Comparison of ENCODE assay signal across 14 cellular contexts in the genomic region with DNA sequence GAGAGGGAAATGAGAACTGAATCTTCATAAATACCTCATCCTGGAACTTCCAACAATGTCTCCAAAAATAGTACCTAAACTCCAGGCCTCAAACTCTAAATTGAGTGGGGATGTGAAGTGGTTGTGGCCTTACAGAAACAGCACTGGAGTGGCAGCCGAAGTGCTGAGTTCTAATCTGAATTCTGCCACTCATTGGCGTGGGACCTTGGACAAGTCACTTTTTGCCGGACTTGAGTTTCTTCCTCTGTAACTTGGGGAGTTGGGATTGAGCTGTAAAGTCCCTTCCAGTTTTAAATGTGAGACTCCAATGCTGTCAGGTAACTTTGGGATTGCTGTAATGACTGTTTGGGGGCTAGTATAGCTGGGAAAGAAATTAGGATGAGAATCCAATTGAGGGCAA. TPM values are rescaled to one million over a fixed set of nuclear protein-coding genes. Genes with fewer than 3 reads are reported as not detected.
DNase-seq lines count a peak whose midpoint lies in the region; ATAC-seq and TF ChIP-seq lines count a peak whose summit lies in the region.
"Had no signal": no experiment of that assay in that cellular context is flagged by ENCODE, and none has a peak within 500 bp of the region (broad histone marks: within the 10 kb centered on the region; RNA-seq: fewer than 3 reads in every experiment).

No MANE protein-coding gene starts in this region.

- peak overlapping the region; percentile 35 for H3K27ac ChIP-seq in A673 (ENCODE audit: low read depth, low read length, poor library complexity, severe bottlenecking)
- no peak overlapping the region for H3K27ac ChIP-seq in CD8-positive, alpha-beta T cell (ENCODE audit: low read depth, low read length)
- H3K27ac ChIP-seq: brain microvascular endothelial cell, parathyroid adenoma had no signal

- peaks cover 82% of the 10 kb centered on the region for H3K4me1 Mint-ChIP-seq in CD8-positive, alpha-beta T cell (ENCODE audit: low read depth)
- peaks cover 75% of the 10 kb centered on the region for H3K4me1 Mint-ChIP-seq in activated T-helper 2 cell treated with anti-CD3 and anti-CD28 coated beads, Interferon-gamma antibody, Interleukin-2, Interleukin-4, amounts not matched to agents 10 μg/mL and 5 μg/mL and 100 μg/mL, durations not matched to agents 14 hours and 24 hours and 36 hours (ENCODE audit: low read depth)
- H3K4me1 Mint-ChIP-seq in naive thymus-derived CD8-positive, alpha-beta T cell, result peaks cover 40 to 85% (median 80%) of the 10 kb centered on the region in 4 donors

- H3K9me3 Mint-ChIP-seq in CD8-positive, alpha-beta T cell, result no peaks in the 10 kb centered on the region
- no peaks in the 10 kb centered on the region for H3K9me3 Mint-ChIP-seq in activated T-helper 2 cell treated with anti-CD3 and anti-CD28 coated beads, Interferon-gamma antibody, Interleukin-2, Interleukin-4, amounts not matched to agents 10 μg/mL and 5 μg/mL and 100 μg/mL, durations not matched to agents 14 hours and 24 hours and 36 hours
- no peaks in the 10 kb centered on the region for H3K9me3 Mint-ChIP-seq in naive thymus-derived CD8-positive, alpha-beta T cell

- no peak overlapping the region for H3K4me3 ChIP-seq in A673 (ENCODE audit: low read depth, low read length, poor library complexity, severe bottlenecking)
- no peak overlapping the region for H3K4me3 ChIP-seq in CD8-positive, alpha-beta T cell (ENCODE audit: low read depth, low read length)

- POLR2A ChIA-PET in A673 (lab: Charles Lee; ENCODE audit: low non-redundant PET), result no interaction called here
- POLR2A ChIA-PET in CD8-positive, alpha-beta T cell (lab: Charles Lee), result interaction anchor here (0.7 to 2.8 kb wide), 6 partner anchors 10 to 58 kb away, joined by 3 to 20 read pairs (median 4); partner anchors contain the start of gene SRP14
- POLR2A ChIA-PET in naive thymus-derived CD8-positive, alpha-beta T cell (lab: Charles Lee), result interaction anchor here (0.7 to 3.2 kb wide), 6 partner anchors 10 to 259 kb away, joined by 3 to 33 read pairs (median 7); partner anchors contain the start of genes PLCB2 and SRP14

- no peaks in the 10 kb centered on the region for H3K27me3 ChIP-seq in A673 (replicated peaks; ENCODE audit: insufficient read depth, low read depth, low read length, poor library complexity)
- H3K27me3 ChIP-seq in CD8-positive, alpha-beta T cell (ENCODE audit: insufficient read depth, low read length), result no peaks in the 10 kb centered on the region
- H3K27me3 ChIP-seq: brain microvascular endothelial cell had no signal

- DNase-seq in A673 (ENCODE audit: low spot score) (no peak), HT-29 (ENCODE audit: low spot score) (no peak), KG1 (lab: John Stamatoyannopoulos, UW) (no peak)
- peak in 1 of 7 experiments; percentile 34 for DNase-seq in CD8-positive, alpha-beta T cell
- DNase-seq in activated T-helper 2 cell treated with anti-CD3 and anti-CD28 coated beads, Interferon-gamma antibody, Interleukin-2, Interleukin-4, amounts not matched to agents 10 μg/mL and 5 μg/mL and 100 μg/mL, durations not matched to agents 14 hours and 24 hours and 36 hours (ENCODE audit: low spot score), result no peak
- no peak for DNase-seq in naive thymus-derived CD8-positive, alpha-beta T cell
- DNase-seq: brain microvascular endothelial cell; effector CD8-positive, alpha-beta T cell; NCI-H1105 treated with DMSO at 0.1 percent for 48 hours; NCI-H2227 treated with DMSO at 0.1 percent for 48 hours had no signal

- no peak for TF ChIP-seq CTCF in A673 (conservative IDR thresholded peaks at IDR 0.05; ENCODE audit: low read depth, low read length)
- TF ChIP-seq CTCF in CD8-positive, alpha-beta T cell (IDR thresholded peaks at IDR 0.05), result no peak

- CTCF ChIA-PET in A673 (lab: Charles Lee), result interaction anchor here (2.4 kb wide), 1 partner anchor 56 kb away, joined by 9 read pairs; no protein-coding TSS in a partner anchor
- CTCF ChIA-PET in CD8-positive, alpha-beta T cell (lab: Charles Lee), result interaction anchor here (1.0 to 17.8 kb wide), 6 partner anchors 48 to 260 kb away, joined by 3 to 192 read pairs (median 11); partner anchors contain the start of gene BMF

- no TSS peak for BruUV-seq in A673 (replicated peaks; lab: Mats Ljungman, UMichigan)

- peaks cover 39% of the 10 kb centered on the region for H3K4me1 ChIP-seq in A673 (ENCODE audit: insufficient read depth, low read length, poor library complexity, severe bottlenecking)
- peaks cover 56% of the 10 kb centered on the region for H3K4me1 ChIP-seq in CD8-positive, alpha-beta T cell (ENCODE audit: insufficient read depth, low read length)
- H3K4me1 ChIP-seq: parathyroid adenoma had no signal

- no peaks in the 10 kb centered on the region for H3K36me3 ChIP-seq in A673 (ENCODE audit: insufficient read depth, low read length, poor library complexity, severe bottlenecking)
- no peaks in the 10 kb centered on the region for H3K36me3 ChIP-seq in CD8-positive, alpha-beta T cell (ENCODE audit: insufficient read depth, low read length)
- H3K36me3 ChIP-seq: brain microvascular endothelial cell had no signal

- H3K27me3 Mint-ChIP-seq in CD8-positive, alpha-beta T cell (ENCODE audit: low read depth), result no peaks in the 10 kb centered on the region
- H3K27me3 Mint-ChIP-seq in activated T-helper 2 cell treated with anti-CD3 and anti-CD28 coated beads, Interferon-gamma antibody, Interleukin-2, Interleukin-4, amounts not matched to agents 10 μg/mL and 5 μg/mL and 100 μg/mL, durations not matched to agents 14 hours and 24 hours and 36 hours (ENCODE audit: low read depth), result no peaks in the 10 kb centered on the region
- H3K27me3 Mint-ChIP-seq in naive thymus-derived CD8-positive, alpha-beta T cell, result no peaks in the 10 kb centered on the region

- no peaks in the 10 kb centered on the region for H3K9me3 ChIP-seq in A673 (ENCODE audit: low read depth, low read length, poor library complexity, severe bottlenecking)
- no peaks in the 10 kb centered on the region for H3K9me3 ChIP-seq in CD8-positive, alpha-beta T cell (ENCODE audit: low read length)

- ATAC-seq in CD8-positive, alpha-beta T cell, result no peak
- no peak for ATAC-seq in naive thymus-derived CD8-positive, alpha-beta T cell
- ATAC-seq in HG03280 (IDR thresholded peaks at IDR 0.05; ENCODE audit: unreplicated experiment) (no peak), HG03095 (IDR thresholded peaks at IDR 0.05; ENCODE audit: unreplicated experiment) (no peak)
- ATAC-seq: SK-N-SH treated with all-trans-retinoic acid at 6 μM for 48 hours had no signal

- H3K4me3 Mint-ChIP-seq in CD8-positive, alpha-beta T cell, result no peak overlapping the region
- no peak overlapping the region for H3K4me3 Mint-ChIP-seq in activated T-helper 2 cell treated with anti-CD3 and anti-CD28 coated beads, Interferon-gamma antibody, Interleukin-2, Interleukin-4, amounts not matched to agents 10 μg/mL and 5 μg/mL and 100 μg/mL, durations not matched to agents 14 hours and 24 hours and 36 hours (ENCODE audit: low read depth)
- peak overlapping the region in 4 of 10 donors; percentile 1 to 80 (median 50) for H3K4me3 Mint-ChIP-seq in naive thymus-derived CD8-positive, alpha-beta T cell

- peaks cover 3% of the 10 kb centered on the region for H3K36me3 Mint-ChIP-seq in CD8-positive, alpha-beta T cell
- peaks cover 14% of the 10 kb centered on the region for H3K36me3 Mint-ChIP-seq in activated T-helper 2 cell treated with anti-CD3 and anti-CD28 coated beads, Interferon-gamma antibody, Interleukin-2, Interleukin-4, amounts not matched to agents 10 μg/mL and 5 μg/mL and 100 μg/mL, durations not matched to agents 14 hours and 24 hours and 36 hours (ENCODE audit: low read depth)
- H3K36me3 Mint-ChIP-seq in naive thymus-derived CD8-positive, alpha-beta T cell, result no peaks in the 10 kb centered on the region

- H3K27ac Mint-ChIP-seq in CD8-positive, alpha-beta T cell, result peak overlapping the region; percentile 37
- H3K27ac Mint-ChIP-seq in activated T-helper 2 cell treated with anti-CD3 and anti-CD28 coated beads, Interferon-gamma antibody, Interleukin-2, Interleukin-4, amounts not matched to agents 10 μg/mL and 5 μg/mL and 100 μg/mL, durations not matched to agents 14 hours and 24 hours and 36 hours, result peak overlapping the region; percentile 5
- H3K27ac Mint-ChIP-seq in naive thymus-derived CD8-positive, alpha-beta T cell, result peak overlapping the region; percentile 1 to 96 (median 66)

- intact Hi-C loops in A673 (cut with micrococcal nuclease; ENCODE audit: unreplicated experiment), result loop anchor here (10.0 kb wide), 1 partner anchor 376 kb away; no protein-coding TSS in a partner anchor
- intact Hi-C loops in CD8-positive, alpha-beta T cell (cut with DNase I, micrococcal nuclease), result no loop called here
- intact Hi-C loops in activated T-helper 2 cell treated with anti-CD3 and anti-CD28 coated beads, Interferon-gamma antibody, Interleukin-2, Interleukin-4, amounts not matched to agents 10 μg/mL and 5 μg/mL and 100 μg/mL, durations not matched to agents 14 hours and 24 hours and 36 hours (cut with micrococcal nuclease), result loop anchor here (2.0 to 5.0 kb wide), 2 partner anchors 16 to 133 kb away; no protein-coding TSS in a partner anchor

RNA-seq across cellular contexts. Expression of gene SRP14, which starts 10.1 kb away (rescaled TPM):
- 272 and 274 TPM in 2 replicates for total RNA-seq in A673 (2021)
- 100 to 1,000 TPM; 133 to 135 TPM for total RNA-seq in CD8-positive, alpha-beta T cell
- 160 and 167 TPM in 2 replicates for total RNA-seq in activated T-helper 2 cell treated with anti-CD3 and anti-CD28 coated beads, Interferon-gamma antibody, Interleukin-2, Interleukin-4, amounts not matched to agents 10 μg/mL and 5 μg/mL and 100 μg/mL, durations not matched to agents 14 hours and 24 hours and 36 hours
- total RNA-seq in naive thymus-derived CD8-positive, alpha-beta T cell, result 100 to 1,000 TPM; 147 to 158 TPM
- polyA plus RNA-seq in naive thymus-derived CD8-positive, alpha-beta T cell, result 100 to 1,000 TPM; 705 to 855 (median 766) TPM
- total RNA-seq in HT-29 (2014; rRNA removed; shearing (Covaris generic)), result 245 and 295 TPM in 2 replicates

RNA-seq across cellular contexts. Expression of gene BMF, which starts 59.6 kb away (rescaled TPM):
- 18.5 and 29.9 TPM in 2 replicates for total RNA-seq in A673 (2021)
- 10 to 100 TPM in 1 of 2 experiments, 1 to 10 TPM in 1; 9.6 to 11.2 TPM for total RNA-seq in CD8-positive, alpha-beta T cell
- total RNA-seq in activated T-helper 2 cell treated with anti-CD3 and anti-CD28 coated beads, Interferon-gamma antibody, Interleukin-2, Interleukin-4, amounts not matched to agents 10 μg/mL and 5 μg/mL and 100 μg/mL, durations not matched to agents 14 hours and 24 hours and 36 hours, result 16.1 and 17.9 TPM in 2 replicates
- 10 to 100 TPM; 17.4 to 19.8 TPM for total RNA-seq in naive thymus-derived CD8-positive, alpha-beta T cell
- under 1 TPM; 0.12 to 0.44 (median 0.23) TPM for polyA plus RNA-seq in naive thymus-derived CD8-positive, alpha-beta T cell
- 11.6 and 15.4 TPM in 2 replicates for total RNA-seq in HT-29 (2014; rRNA removed; shearing (Covaris generic))

Comparison
In these comparisons a context has a peak if more than half of its experiments do, and no peak if none do; other contexts are left out.
1. H3K27ac Mint-ChIP-seq: peak in every context shown above with its lines; median percentile 66 in naive thymus-derived CD8-positive, alpha-beta T cell; 37 in CD8-positive, alpha-beta T cell; 5 in activated T-helper 2 cell treated with anti-CD3 and anti-CD28 coated beads, Interferon-gamma antibody, Interleukin-2, Interleukin-4, amounts not matched to agents 10 μg/mL and 5 μg/mL and 100 μg/mL, durations not matched to agents 14 hours and 24 hours and 36 hours.
2. intact Hi-C loops: an anchor here in A673 (10.0 kb wide) and activated T-helper 2 cell treated with anti-CD3 and anti-CD28 coated beads, Interferon-gamma antibody, Interleukin-2, Interleukin-4, amounts not matched to agents 10 μg/mL and 5 μg/mL and 100 μg/mL, durations not matched to agents 14 hours and 24 hours and 36 hours (2.0 to 5.0 kb wide); none called in CD8-positive, alpha-beta T cell.